In genomic region chr10:43120948-43121290, GRCh38 we compare ENCODE assay signal across 8 cellular contexts. TPM values are rescaled to one million over a fixed set of nuclear protein-coding genes. Genes with fewer than 3 reads are reported as not detected.
DNase-seq lines count a peak whose midpoint lies in the region; ATAC-seq and TF ChIP-seq lines count a peak whose summit lies in the region.

No MANE protein-coding gene starts in this region.

- peak overlapping the region; percentile 40 for H3K4me3 ChIP-seq in CD4-positive, CD25-positive, alpha-beta regulatory T cell (ENCODE audit: low read depth, low read length)
- H3K4me3 ChIP-seq in Karpas-422 (ENCODE audit: low read length) = no peak overlapping the region

- peaks cover 12 to 40% (median 25%) of the 10 kb centered on the region in 4 donors for H3K4me1 Mint-ChIP-seq in CD4-positive, CD25-positive, alpha-beta regulatory T cell
- H3K4me1 Mint-ChIP-seq in nephron progenitor cell (peaks cover 22% of the 10 kb centered on the region), HFFc6 (ENCODE audit: low read depth) (no peaks in the 10 kb centered on the region)

- H3K4me1 ChIP-seq in CD4-positive, CD25-positive, alpha-beta regulatory T cell (ENCODE audit: control insufficient read depth, insufficient read depth, low read length, poor library complexity, severe bottlenecking) = peaks cover 35% of the 10 kb centered on the region
- peaks cover 5% of the 10 kb centered on the region for H3K4me1 ChIP-seq in Karpas-422 (ENCODE audit: low read length)

- H3K9me2 ChIP-seq in Karpas-422 (replicated peaks; ENCODE audit: insufficient read depth, low read length) = no peaks in the 10 kb centered on the region

- H3K9ac ChIP-seq in Karpas-422 (ENCODE audit: low read length) = no peak overlapping the region

- H4K20me1 ChIP-seq in Karpas-422 (ENCODE audit: insufficient read depth, low read depth, low read length) = no peaks in the 10 kb centered on the region

- no peaks in the 10 kb centered on the region for H3K9me3 ChIP-seq in CD4-positive, CD25-positive, alpha-beta regulatory T cell (ENCODE audit: control insufficient read depth in 2 of 2, low read length in 2 of 2)
- no peaks in the 10 kb centered on the region for H3K9me3 ChIP-seq in Karpas-422 (ENCODE audit: low read length)

- peak overlapping the region; percentile 78 for H3K27ac ChIP-seq in CD4-positive, CD25-positive, alpha-beta regulatory T cell (ENCODE audit: insufficient read depth, low read length, poor library complexity, severe bottlenecking)
- no peak overlapping the region for H3K27ac ChIP-seq in Karpas-422 (ENCODE audit: low read length)

- no peaks in the 10 kb centered on the region for H3K36me3 ChIP-seq in CD4-positive, CD25-positive, alpha-beta regulatory T cell (ENCODE audit: control insufficient read depth, insufficient read depth, low read length)
- H3K36me3 ChIP-seq in Karpas-422 (ENCODE audit: insufficient read depth, low read length) = no peaks in the 10 kb centered on the region

- DNase-seq in CD4-positive, CD25-positive, alpha-beta regulatory T cell = peak; percentile 14 to 96 (median 59)
- peak; percentile 22 to 38 for DNase-seq in activated CD8-positive, alpha-beta memory T cell treated with anti-CD3 and anti-CD28 coated beads for 4 hours (ENCODE audit: low read depth in 2 of 2)
- DNase-seq in nephron progenitor cell = no peak
- DNase-seq in NCI-H774 (lab: John Stamatoyannopoulos, UW) = no peak
- no peak for DNase-seq in HFFc6
- DNase-seq in Karpas-422 = no peak

- H3K36me3 Mint-ChIP-seq in CD4-positive, CD25-positive, alpha-beta regulatory T cell = no peaks in the 10 kb centered on the region
- H3K36me3 Mint-ChIP-seq in nephron progenitor cell (ENCODE audit: low read depth) (no peaks in the 10 kb centered on the region), HFFc6 (ENCODE audit: low read depth) (no peaks in the 10 kb centered on the region)

- no peak overlapping the region for H3K4me2 ChIP-seq in Karpas-422 (ENCODE audit: low read depth, low read length, poor library complexity, severe bottlenecking)

- H3K4me3 Mint-ChIP-seq in CD4-positive, CD25-positive, alpha-beta regulatory T cell = peak overlapping the region; percentile 38 to 81 (median 51)
- H3K4me3 Mint-ChIP-seq in nephron progenitor cell (no peak overlapping the region), HFFc6 (no peak overlapping the region)

- no peak overlapping the region for H2AFZ ChIP-seq in Karpas-422 (ENCODE audit: low read length)

- H3K9me3 Mint-ChIP-seq in CD4-positive, CD25-positive, alpha-beta regulatory T cell = no peaks in the 10 kb centered on the region
- no peaks in the 10 kb centered on the region for H3K9me3 Mint-ChIP-seq in nephron progenitor cell
- H3K9me3 Mint-ChIP-seq in HFFc6 = no peaks in the 10 kb centered on the region

- TF ChIP-seq CTCF in nephron progenitor cell (IDR thresholded peaks at IDR 0.05) (no peak), HFFc6 (IDR thresholded peaks at IDR 0.05) (no peak)

- no peaks in the 10 kb centered on the region for H3K27me3 ChIP-seq in CD4-positive, CD25-positive, alpha-beta regulatory T cell (ENCODE audit: control insufficient read depth, insufficient read depth, low read length)
- H3K27me3 ChIP-seq in Karpas-422 (ENCODE audit: low read length) = no peaks in the 10 kb centered on the region

- no peaks in the 10 kb centered on the region for H3K27me3 Mint-ChIP-seq in CD4-positive, CD25-positive, alpha-beta regulatory T cell
- H3K27me3 Mint-ChIP-seq in nephron progenitor cell (ENCODE audit: low read depth, poor library complexity) (peaks cover 10% of the 10 kb centered on the region), HFFc6 (ENCODE audit: insufficient read depth) (peaks cover 31% of the 10 kb centered on the region)

- H3K79me2 ChIP-seq in Karpas-422 (ENCODE audit: low read length) = no peaks in the 10 kb centered on the region

- peak overlapping the region; percentile 79 to 94 (median 94) for H3K27ac Mint-ChIP-seq in CD4-positive, CD25-positive, alpha-beta regulatory T cell
- peak overlapping the region; percentile 50 for H3K27ac Mint-ChIP-seq in nephron progenitor cell
- no peak overlapping the region for H3K27ac Mint-ChIP-seq in HFFc6

- peak; percentile 88 to 93 for ATAC-seq in CD4-positive, CD25-positive, alpha-beta regulatory T cell (ENCODE audit: low read depth in 2 of 2)
- ATAC-seq in GM19452 (IDR thresholded peaks at IDR 0.05; ENCODE audit: unreplicated experiment) = peak; percentile 90
- peak; percentile 89 for ATAC-seq in HG03457 (IDR thresholded peaks at IDR 0.05; ENCODE audit: unreplicated experiment)

RNA-seq across cellular contexts. Expression of gene CSGALNACT2, which starts 17.3 kb away (rescaled TPM):
- total RNA-seq in CD4-positive, CD25-positive, alpha-beta regulatory T cell = 69.4 TPM
- polyA plus RNA-seq in CD4-positive, CD25-positive, alpha-beta regulatory T cell = 10 to 100 TPM; 17.2 to 26.3 (median 22.8) TPM
- total RNA-seq in HFFc6 (2021; fragmentation: NEBNext Ultra II Directional; extraction: Animal tissue kit (Norgen Biotek cat#: 25700)) = 10 to 100 TPM; 18.0 to 20.8 (median 18.6) TPM
- 8.3 and 9.2 TPM in 2 replicates for total RNA-seq in Karpas-422 (2014; rRNA removed; shearing (Covaris generic); ENCODE audit: low replicate concordance)

RNA-seq across cellular contexts. Expression of gene RET, which starts 44.0 kb away (rescaled TPM):
- 0.37 TPM for total RNA-seq in CD4-positive, CD25-positive, alpha-beta regulatory T cell
- not detected for polyA plus RNA-seq in CD4-positive, CD25-positive, alpha-beta regulatory T cell
- total RNA-seq in HFFc6 (2021; fragmentation: NEBNext Ultra II Directional; extraction: Animal tissue kit (Norgen Biotek cat#: 25700)) = under 1 TPM in 5 of 6 experiments, not detected in 1; 0.08 to 0.62 (median 0.46) TPM
- not detected in 2 replicates for total RNA-seq in Karpas-422 (2014; rRNA removed; shearing (Covaris generic); ENCODE audit: low replicate concordance)

Comparison
In these comparisons a context has a peak if more than half of its experiments do, and no peak if none do; other contexts are left out.
1. DNase-seq: peak in CD4-positive, CD25-positive, alpha-beta regulatory T cell (3 of 3) and activated CD8-positive, alpha-beta memory T cell treated with anti-CD3 and anti-CD28 coated beads for 4 hours (2 of 2); none in nephron progenitor cell (single experiment), NCI-H774 (single experiment), HFFc6 (single experiment) and Karpas-422 (single experiment).
2. H3K4me3 Mint-ChIP-seq: peak in CD4-positive, CD25-positive, alpha-beta regulatory T cell (4 of 4); none in nephron progenitor cell (single experiment) and HFFc6 (single experiment).
3. Peak in every context shown above with its lines, with median percentiles within 50 percentile points of each other: ATAC-seq.